ENCODE assay signal across 8 cellular contexts in genomic region chr15:77497108-77497737, GRCh38.
DNase-seq lines count a peak whose midpoint lies in the region; ATAC-seq and TF ChIP-seq lines count a peak whose summit lies in the region.

No MANE protein-coding gene starts in this region.

- H3K36me3 Mint-ChIP-seq in activated CD8-positive, alpha-beta memory T cell treated with anti-CD3 and anti-CD28 coated beads, Interleukin-2, amount 10 ng/mL, durations not matched to agents 7 days and 5 days: peaks cover 2% of the 10 kb centered on the region

- H3K27me3 ChIP-seq in suprapubic skin: no peaks in the 10 kb centered on the region

- no peak overlapping the region for H3K27ac Mint-ChIP-seq in activated CD8-positive, alpha-beta memory T cell treated with anti-CD3 and anti-CD28 coated beads, Interleukin-2, amount 10 ng/mL, durations not matched to agents 7 days and 5 days

- ATAC-seq in GM18520 (IDR thresholded peaks at IDR 0.05; ENCODE audit: unreplicated experiment): no peak
- ATAC-seq in activated CD8-positive, alpha-beta memory T cell treated with anti-CD3 and anti-CD28 coated beads, Interleukin-2, amount 10 ng/mL, durations not matched to agents 7 days and 5 days: no peak

- no peak for TF ChIP-seq POLR2A in suprapubic skin (IDR thresholded peaks at IDR 0.05)

- H3K27me3 Mint-ChIP-seq in activated CD8-positive, alpha-beta memory T cell treated with anti-CD3 and anti-CD28 coated beads, Interleukin-2, amount 10 ng/mL, durations not matched to agents 7 days and 5 days: no peaks in the 10 kb centered on the region

- H3K36me3 ChIP-seq in suprapubic skin: no peaks in the 10 kb centered on the region

- H3K9me3 Mint-ChIP-seq in activated CD8-positive, alpha-beta memory T cell treated with anti-CD3 and anti-CD28 coated beads, Interleukin-2, amount 10 ng/mL, durations not matched to agents 7 days and 5 days (ENCODE audit: low read depth): no peaks in the 10 kb centered on the region

- H3K9me3 ChIP-seq in suprapubic skin: no peaks in the 10 kb centered on the region

- TF ChIP-seq CTCF in suprapubic skin (IDR thresholded peaks at IDR 0.05): no peak

- no peak overlapping the region for H3K4me3 Mint-ChIP-seq in activated CD8-positive, alpha-beta memory T cell treated with anti-CD3 and anti-CD28 coated beads, Interleukin-2, amount 10 ng/mL, durations not matched to agents 7 days and 5 days

- CTCF ChIA-PET in activated CD8-positive, alpha-beta memory T cell treated with anti-CD3 and anti-CD28 coated beads, Interleukin-2, amount 10 ng/mL, durations not matched to agents 7 days and 5 days (lab: Charles Lee): interaction anchor here (0.8 to 9.8 kb wide), 23 partner anchors 10 to 557 kb away, joined by 3 to 100 read pairs (median 5); no protein-coding TSS in a partner anchor

- H3K27ac ChIP-seq in suprapubic skin: peak overlapping the region; percentile 61

- TF ChIP-seq RAD21 in Ishikawa (IDR thresholded peaks at IDR 0.05; ENCODE audit: low read depth): peak; percentile 0; the same call in 1 of the 2 replicates

- TF ChIP-seq EP300 in Ishikawa (IDR thresholded peaks at IDR 0.05; ENCODE audit: borderline replicate concordance): peak; percentile 92
- no peak for TF ChIP-seq EP300 in suprapubic skin (IDR thresholded peaks at IDR 0.05)

- H3K4me1 Mint-ChIP-seq in activated CD8-positive, alpha-beta memory T cell treated with anti-CD3 and anti-CD28 coated beads, Interleukin-2, amount 10 ng/mL, durations not matched to agents 7 days and 5 days: peaks cover 12% of the 10 kb centered on the region

- peaks cover 55% of the 10 kb centered on the region for H3K4me1 ChIP-seq in suprapubic skin

- DNase-seq in astrocyte of the hippocampus (ENCODE audit: low read depth, low spot score): peak; percentile 87
- DNase-seq in iPS-NIHi7 (ENCODE audit: extremely low spot score): peak; percentile 41
- peak in 1 of 2 donors; percentile 74 for DNase-seq in suprapubic skin (ENCODE audit: low spot score in 2 of 2)
- DNase-seq in NCI-H510A (lab: John Stamatoyannopoulos, UW): no peak
- DNase-seq in activated CD8-positive, alpha-beta memory T cell treated with anti-CD3 and anti-CD28 coated beads, Interleukin-2, amount 10 ng/mL, durations not matched to agents 7 days and 5 days: no peak
- no peak for DNase-seq in SK-N-DZ (ENCODE audit: low spot score)

- no peak overlapping the region for H3K4me3 ChIP-seq in suprapubic skin

- WGBS in suprapubic skin: 3% methylated on average over 7 of the region's 7 CpGs

TF ChIP-seq in Ishikawa, 13 proteins besides CTCF, POLR2A, EP300 and RAD21:
- TF ChIP-seq REST (IDR thresholded peaks at IDR 0.05; ENCODE audit: low read depth): no peak
- TF ChIP-seq CREB1 (IDR thresholded peaks at IDR 0.05; ENCODE audit: low read depth): no peak
- peak; percentile 82 for TF ChIP-seq TEAD4 (IDR thresholded peaks at IDR 0.05)
- TF ChIP-seq EGR1 (IDR thresholded peaks at IDR 0.05): no peak
- peak; percentile 97 for TF ChIP-seq NFIC (IDR thresholded peaks at IDR 0.05)
- peak; percentile 74 for TF ChIP-seq MAX (IDR thresholded peaks at IDR 0.05)
- no peak for TF ChIP-seq TAF1 (IDR thresholded peaks at IDR 0.05; ENCODE audit: low read depth)
- peak; percentile 8; the same call in 1 of the 2 replicates for TF ChIP-seq YY1 (IDR thresholded peaks at IDR 0.05; ENCODE audit: low read depth)
- TF ChIP-seq ZBTB7A (IDR thresholded peaks at IDR 0.05; ENCODE audit: low read depth): no peak
- TF ChIP-seq CEBPB (IDR thresholded peaks at IDR 0.05): peak; percentile 70
- no peak; the same call in 1 of the 2 replicates for TF ChIP-seq USF1 (IDR thresholded peaks at IDR 0.05)
- peak; percentile 92 for TF ChIP-seq TCF12 (IDR thresholded peaks at IDR 0.05; ENCODE audit: low read depth)
- peak; percentile 73 for TF ChIP-seq FOXM1 (IDR thresholded peaks at IDR 0.05; ENCODE audit: borderline replicate concordance, low read depth)

Comparison
In these comparisons a context has a peak if more than half of its experiments do, and no peak if none do; other contexts are left out.
1. DNase-seq: peak in astrocyte of the hippocampus (single experiment) and iPS-NIHi7 (single experiment); none in NCI-H510A (single experiment), activated CD8-positive, alpha-beta memory T cell treated with anti-CD3 and anti-CD28 coated beads, Interleukin-2, amount 10 ng/mL, durations not matched to agents 7 days and 5 days (single experiment) and SK-N-DZ (single experiment).